ENCODE assay signal across 14 cellular contexts in the genomic region with DNA sequence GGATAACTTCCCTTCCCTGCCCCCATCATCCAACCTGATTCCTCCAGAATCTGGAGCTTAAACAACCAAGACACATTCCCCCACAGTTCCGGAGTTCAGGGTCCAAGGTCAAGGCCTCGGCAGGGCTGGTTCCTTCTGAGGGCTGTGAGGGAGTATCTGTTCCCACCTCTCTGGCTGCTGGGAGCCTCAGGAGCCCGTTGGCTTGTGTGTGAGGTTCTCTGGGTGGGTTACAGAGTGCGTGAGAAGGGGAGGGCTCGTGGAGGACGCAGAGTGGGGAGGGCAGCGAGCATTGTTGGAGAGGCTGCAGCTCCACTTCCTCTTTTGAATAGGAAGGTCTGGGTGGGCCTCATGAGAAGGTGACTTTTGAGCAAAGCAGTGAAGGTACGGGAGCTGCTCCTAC. TPM values are rescaled to one million over a fixed set of nuclear protein-coding genes. Genes with fewer than 3 reads are reported as not detected.
A peak's percentile ranks its signal among the peaks of the same experiment; 100 is the strongest.
DNase-seq lines count a peak whose midpoint lies in the region; ATAC-seq and TF ChIP-seq lines count a peak whose summit lies in the region.
"Had no signal": no experiment of that assay in that cellular context is flagged by ENCODE, and none has a peak within 500 bp of the region (broad histone marks: within the 10 kb centered on the region; RNA-seq: fewer than 3 reads in every experiment).

No MANE protein-coding gene starts in this region.

- H3K36me3 Mint-ChIP-seq in activated T-helper 17 cell treated with anti-CD3 and anti-CD28 coated beads, Interleukin-2, amount 50 U/mL, for 72 hours (ENCODE audit: low read depth): no peaks in the 10 kb centered on the region
- H3K36me3 Mint-ChIP-seq in naive B cell (no peaks in the 10 kb centered on the region), natural killer cell (no peaks in the 10 kb centered on the region)
- H3K36me3 Mint-ChIP-seq: CD14-positive monocyte had no signal

- no peak overlapping the region for H3K27ac ChIP-seq in Karpas-422 (ENCODE audit: low read length)

- ATAC-seq in activated T-helper 17 cell treated with anti-CD3 and anti-CD28 coated beads, Interleukin-2, amount 50 U/mL, for 72 hours (replicated peaks): no peak
- ATAC-seq in naive B cell (ENCODE audit: low read depth in 2 of 2) (peak; percentile 94 to 95), natural killer cell (no peak), HG03432 (IDR thresholded peaks at IDR 0.05; ENCODE audit: unreplicated experiment) (no peak)

- peak overlapping the region; percentile 48 for H3K27ac Mint-ChIP-seq in activated T-helper 17 cell treated with anti-CD3 and anti-CD28 coated beads, Interleukin-2, amount 50 U/mL, for 72 hours
- peak overlapping the region; percentile 33 to 87 (median 80) for H3K27ac Mint-ChIP-seq in naive B cell
- no peak overlapping the region for H3K27ac Mint-ChIP-seq in natural killer cell

- peak overlapping the region; percentile 24; the same call in 1 of the 2 replicates for H3K9ac ChIP-seq in Karpas-422 (ENCODE audit: low read length)

- H3K27me3 ChIP-seq in Karpas-422 (ENCODE audit: low read length): no peaks in the 10 kb centered on the region
- H3K27me3 ChIP-seq: tibial nerve had no signal

- H3K27me3 Mint-ChIP-seq in activated T-helper 17 cell treated with anti-CD3 and anti-CD28 coated beads, Interleukin-2, amount 50 U/mL, for 72 hours: no peaks in the 10 kb centered on the region
- H3K27me3 Mint-ChIP-seq in naive B cell (no peaks in the 10 kb centered on the region), natural killer cell (ENCODE audit: low read depth in 2 of 2) (no peaks in the 10 kb centered on the region)

- H3K4me2 ChIP-seq in Karpas-422 (ENCODE audit: low read depth, low read length, poor library complexity, severe bottlenecking): peak overlapping the region; percentile 5

- H2AFZ ChIP-seq in Karpas-422 (ENCODE audit: low read length): 0 out of 2 replicates have a peak overlapping the region, but pooled peaks have one; percentile 50

- no peaks in the 10 kb centered on the region for H3K4me1 Mint-ChIP-seq in activated T-helper 17 cell treated with anti-CD3 and anti-CD28 coated beads, Interleukin-2, amount 50 U/mL, for 72 hours
- H3K4me1 Mint-ChIP-seq in naive B cell: peaks cover 16 to 26% (median 21%) of the 10 kb centered on the region in 3 donors
- H3K4me1 Mint-ChIP-seq in natural killer cell: peaks cover 0 to 8% of the 10 kb centered on the region in 2 donors

- H3K79me2 ChIP-seq in Karpas-422 (ENCODE audit: low read length): no peaks in the 10 kb centered on the region

- DNase-seq in GDM1 (lab: John Stamatoyannopoulos, UW): peak; percentile 63
- peak; percentile 70 for DNase-seq in Karpas-422
- peak; percentile 37 for DNase-seq in naive B cell
- DNase-seq in natural killer cell: no peak
- DNase-seq in NCI-H1930 (lab: John Stamatoyannopoulos, UW): no peak
- DNase-seq in activated naive CD4-positive, alpha-beta T cell (lab: John Stamatoyannopoulos, UW): no peak
- DNase-seq: effector CD8-positive, alpha-beta T cell; NCI-H1092 treated with DMSO at 0.1 percent for 48 hours; NCI-H774; retina had no signal

- intact Hi-C loops in natural killer cell (cut with micrococcal nuclease): no loop called here

- no peaks in the 10 kb centered on the region for H3K9me3 ChIP-seq in Karpas-422 (ENCODE audit: low read length)
- H3K9me3 ChIP-seq: tibial nerve had no signal

- H3K9me3 Mint-ChIP-seq in activated T-helper 17 cell treated with anti-CD3 and anti-CD28 coated beads, Interleukin-2, amount 50 U/mL, for 72 hours: no peaks in the 10 kb centered on the region
- H3K9me3 Mint-ChIP-seq in naive B cell (no peaks in the 10 kb centered on the region), natural killer cell (no peaks in the 10 kb centered on the region)

- H3K4me1 ChIP-seq in Karpas-422 (ENCODE audit: low read length): peaks cover 13% of the 10 kb centered on the region

- no peak for TF ChIP-seq CTCF in natural killer cell (IDR thresholded peaks at IDR 0.05)

- H3K4me3 Mint-ChIP-seq in activated T-helper 17 cell treated with anti-CD3 and anti-CD28 coated beads, Interleukin-2, amount 50 U/mL, for 72 hours: no peak overlapping the region
- H3K4me3 Mint-ChIP-seq in naive B cell (peak overlapping the region in 7 of 8 donors; percentile 15 to 89 (median 72)), natural killer cell (no peak overlapping the region)

- no peaks in the 10 kb centered on the region for H3K9me2 ChIP-seq in Karpas-422 (replicated peaks; ENCODE audit: insufficient read depth, low read length)

- H3K4me3 ChIP-seq in Karpas-422 (ENCODE audit: low read length): no peak overlapping the region
- H3K4me3 ChIP-seq: tibial nerve had no signal

- H4K20me1 ChIP-seq in Karpas-422 (ENCODE audit: insufficient read depth, low read depth, low read length): no peaks in the 10 kb centered on the region; the same call in 1 of the 2 replicates

- no peaks in the 10 kb centered on the region for H3K36me3 ChIP-seq in Karpas-422 (ENCODE audit: insufficient read depth, low read length)

RNA-seq across cellular contexts. Expression of a gene that starts 8.5 kb away (rescaled TPM):
- 3.2 and 3.7 TPM in 2 replicates for total RNA-seq in Karpas-422 (2014; rRNA removed; shearing (Covaris generic); ENCODE audit: low replicate concordance)
- total RNA-seq in activated T-helper 17 cell treated with anti-CD3 and anti-CD28 coated beads, Interleukin-2, amount 50 U/mL, for 72 hours: 1 to 10 TPM in 1 of 2 donors, under 1 TPM in 1; 0.48 to 1.2 TPM
- 1 to 10 TPM in 5 of 6 donors, not detected in 1; 4.8 to 8.4 (median 5.6) TPM for polyA plus RNA-seq in naive B cell (ENCODE audit: low read depth in 6 of 6)
- total RNA-seq in natural killer cell: under 1 TPM in 2 of 3 donors, not detected in 1; 0.23 to 0.48 TPM

RNA-seq across cellular contexts. Expression of a gene that starts 42.7 kb away (rescaled TPM):
- total RNA-seq in Karpas-422 (2014; rRNA removed; shearing (Covaris generic); ENCODE audit: low replicate concordance): 19.2 and 45.1 TPM in 2 replicates
- 10 to 100 TPM; 37.6 to 83.4 TPM for total RNA-seq in activated T-helper 17 cell treated with anti-CD3 and anti-CD28 coated beads, Interleukin-2, amount 50 U/mL, for 72 hours
- 10 to 100 TPM; 32.1 to 95.4 (median 71.6) TPM for polyA plus RNA-seq in naive B cell (ENCODE audit: low read depth in 6 of 6)
- 10 to 100 TPM; 31.3 to 43.0 (median 37.7) TPM for total RNA-seq in natural killer cell

RNA-seq across cellular contexts. Expression of a gene that starts 52.4 kb away (rescaled TPM):
- 28.7 and 39.2 TPM in 2 replicates for total RNA-seq in Karpas-422 (2014; rRNA removed; shearing (Covaris generic); ENCODE audit: low replicate concordance)
- total RNA-seq in activated T-helper 17 cell treated with anti-CD3 and anti-CD28 coated beads, Interleukin-2, amount 50 U/mL, for 72 hours: 10 to 100 TPM; 70.0 to 72.4 TPM
- polyA plus RNA-seq in naive B cell (ENCODE audit: low read depth in 6 of 6): 100 to 1,000 TPM in 1 of 6 donors, 10 to 100 TPM in 5; 61.2 to 106 (median 81.3) TPM
- 10 to 100 TPM; 66.1 to 82.8 (median 70.8) TPM for total RNA-seq in natural killer cell

Comparison
In these comparisons a context has a peak if more than half of its experiments do, and no peak if none do; other contexts are left out.
1. DNase-seq: peak in GDM1 (single experiment), Karpas-422 (single experiment) and naive B cell (single experiment); none in natural killer cell (single experiment), NCI-H1930 (0 of 2) and activated naive CD4-positive, alpha-beta T cell (0 of 4).
2. ATAC-seq: peak in naive B cell (2 of 2); none in activated T-helper 17 cell treated with anti-CD3 and anti-CD28 coated beads, Interleukin-2, amount 50 U/mL, for 72 hours (single experiment), natural killer cell (0 of 3) and HG03432 (single experiment).
3. H3K27ac Mint-ChIP-seq: peak in activated T-helper 17 cell treated with anti-CD3 and anti-CD28 coated beads, Interleukin-2, amount 50 U/mL, for 72 hours (single experiment) and naive B cell (6 of 6); none in natural killer cell (0 of 2).
4. H3K4me3 Mint-ChIP-seq: peak in naive B cell (7 of 8); none in activated T-helper 17 cell treated with anti-CD3 and anti-CD28 coated beads, Interleukin-2, amount 50 U/mL, for 72 hours (single experiment) and natural killer cell (single experiment).